In the genomic region with DNA sequence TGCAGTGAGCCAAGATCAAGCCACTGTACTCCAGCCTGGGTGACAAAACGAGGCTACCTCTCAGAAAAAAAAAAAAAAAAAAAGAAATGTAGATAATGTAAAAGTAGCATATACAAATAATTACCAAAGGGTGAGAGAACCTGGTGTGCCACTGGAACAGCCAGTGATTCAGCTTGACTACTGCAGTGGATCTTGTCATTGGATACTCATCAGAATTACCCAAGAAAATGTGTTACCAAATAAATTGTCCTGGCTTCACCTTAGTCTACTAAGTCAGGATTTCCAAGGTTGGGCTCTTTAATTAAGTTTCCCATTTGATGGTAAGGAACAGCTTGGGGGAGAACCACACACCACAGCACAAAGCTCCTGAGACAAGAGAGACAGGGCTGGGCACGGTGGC, we compare ENCODE assay signal across 13 cellular contexts. TPM values are rescaled to one million over a fixed set of nuclear protein-coding genes. Genes with fewer than 3 reads are reported as not detected.
A peak's percentile ranks its signal among the peaks of the same experiment; 100 is the strongest.
DNase-seq lines count a peak whose midpoint lies in the region; ATAC-seq, FAIRE-seq and TF ChIP-seq lines count a peak whose summit lies in the region.
"Had no signal": no experiment of that assay in that cellular context is flagged by ENCODE, and none has a peak within 500 bp of the region (broad histone marks: within the 10 kb centered on the region; RNA-seq: fewer than 3 reads in every experiment).

No MANE protein-coding gene starts in this region.

- no peaks in the 10 kb centered on the region for H3K27me3 Mint-ChIP-seq in CD8-positive, alpha-beta T cell (ENCODE audit: low read depth)
- no peaks in the 10 kb centered on the region for H3K27me3 Mint-ChIP-seq in activated CD8-positive, alpha-beta T cell treated with anti-CD3 and anti-CD28 coated beads for 36 hours
- H3K27me3 Mint-ChIP-seq in memory B cell, result no peaks in the 10 kb centered on the region

- no peak for DNase-seq in CD8-positive, alpha-beta T cell
- DNase-seq in activated CD8-positive, alpha-beta T cell treated with anti-CD3 and anti-CD28 coated beads for 36 hours, result no peak
- DNase-seq in memory B cell (ENCODE audit: low spot score in 2 of 2), result no peak
- no peak for DNase-seq in NCI-H187 treated with DMSO at 0.1 percent for 48 hours (lab: John Stamatoyannopoulos, UW)
- DNase-seq in urothelium cell line (ENCODE audit: low spot score), result no peak
- no peak for DNase-seq in GM20000 (ENCODE audit: low spot score)
- DNase-seq: activated effector memory CD4-positive, alpha-beta T cell treated with Interleukin-2 at 50 U/mL for 16 hours; NCI-H1092 treated with DMSO at 0.1 percent for 48 hours had no signal

- TF ChIP-seq CTCF in CD8-positive, alpha-beta T cell (IDR thresholded peaks at IDR 0.05), result no peak
- no peak for TF ChIP-seq CTCF in activated CD8-positive, alpha-beta T cell treated with anti-CD3 and anti-CD28 coated beads for 36 hours (IDR thresholded peaks at IDR 0.05)
- no peak for TF ChIP-seq CTCF in GM20000 (IDR thresholded peaks at IDR 0.05; ENCODE audit: extremely low read depth, missing control alignments)

- no peak for FAIRE-seq in urothelium cell line (lab: Jason Lieb, UNC)
- FAIRE-seq: HepG2 had no signal

- POLR2A ChIA-PET in CD8-positive, alpha-beta T cell (lab: Charles Lee), result interaction anchor here (0.7 to 1.0 kb wide), 2 partner anchors 15 to 87 kb away, joined by 3 to 4 read pairs; a partner anchor contains a TSS
- POLR2A ChIA-PET in activated CD8-positive, alpha-beta T cell treated with anti-CD3 and anti-CD28 coated beads for 36 hours (lab: Charles Lee), result interaction anchor here (1.1 to 1.8 kb wide), 4 partner anchors 9 to 15 kb away, joined by 3 to 7 read pairs (median 4); no protein-coding TSS in a partner anchor

- CTCF ChIA-PET in CD8-positive, alpha-beta T cell (lab: Charles Lee), result interaction anchor here (1.0 kb wide), 2 partner anchors 22 to 23 kb away, joined by 3 read pairs; no protein-coding TSS in a partner anchor
- CTCF ChIA-PET in activated CD8-positive, alpha-beta T cell treated with anti-CD3 and anti-CD28 coated beads for 36 hours (lab: Charles Lee), result interaction anchor here (0.7 to 0.9 kb wide), 2 partner anchors 22 to 41 kb away, joined by 3 read pairs; no protein-coding TSS in a partner anchor

- no peak overlapping the region for H3K4me3 ChIP-seq in ACC112 (ENCODE audit: low read depth, low read length)
- H3K4me3 ChIP-seq in CD8-positive, alpha-beta T cell (ENCODE audit: low read depth, low read length), result no peak overlapping the region

- H3K9me3 ChIP-seq in CD8-positive, alpha-beta T cell (ENCODE audit: low read length), result no peaks in the 10 kb centered on the region
- H3K9me3 ChIP-seq: heart left ventricle had no signal

- intact Hi-C loops in CD8-positive, alpha-beta T cell (cut with DNase I, micrococcal nuclease), result no loop called here
- intact Hi-C loops in activated CD8-positive, alpha-beta T cell treated with anti-CD3 and anti-CD28 coated beads for 36 hours (cut with micrococcal nuclease), result no loop called here

- H3K4me3 Mint-ChIP-seq in CD8-positive, alpha-beta T cell, result peak overlapping the region; percentile 89
- peak overlapping the region; percentile 84 for H3K4me3 Mint-ChIP-seq in activated CD8-positive, alpha-beta T cell treated with anti-CD3 and anti-CD28 coated beads for 36 hours
- peak overlapping the region; percentile 94 for H3K4me3 Mint-ChIP-seq in memory B cell

- H3K27me3 ChIP-seq in ACC112 (ENCODE audit: insufficient read depth, low read length), result no peaks in the 10 kb centered on the region
- H3K27me3 ChIP-seq in CD8-positive, alpha-beta T cell (ENCODE audit: insufficient read depth, low read length), result no peaks in the 10 kb centered on the region
- H3K27me3 ChIP-seq: heart left ventricle had no signal

- peaks cover 5% of the 10 kb centered on the region for H3K4me1 ChIP-seq in ACC112 (ENCODE audit: control insufficient read depth, insufficient read depth, low read length, unreplicated experiment)
- H3K4me1 ChIP-seq in CD8-positive, alpha-beta T cell (ENCODE audit: insufficient read depth, low read length), result peaks cover 10% of the 10 kb centered on the region

- H3K27ac Mint-ChIP-seq in CD8-positive, alpha-beta T cell, result no peak overlapping the region
- H3K27ac Mint-ChIP-seq in activated CD8-positive, alpha-beta T cell treated with anti-CD3 and anti-CD28 coated beads for 36 hours, result no peak overlapping the region
- H3K27ac Mint-ChIP-seq in memory B cell, result no peak overlapping the region

- H3K4me1 Mint-ChIP-seq in CD8-positive, alpha-beta T cell (ENCODE audit: low read depth), result peaks cover 18% of the 10 kb centered on the region
- H3K4me1 Mint-ChIP-seq in activated CD8-positive, alpha-beta T cell treated with anti-CD3 and anti-CD28 coated beads for 36 hours (ENCODE audit: low read depth), result peaks cover 18% of the 10 kb centered on the region
- peaks cover 9% of the 10 kb centered on the region for H3K4me1 Mint-ChIP-seq in memory B cell

- H3K79me2 ChIP-seq in ACC112 (ENCODE audit: control insufficient read depth, insufficient read depth, low read length, unreplicated experiment), result no peaks in the 10 kb centered on the region

- H3K36me3 Mint-ChIP-seq in CD8-positive, alpha-beta T cell, result peaks cover 25% of the 10 kb centered on the region
- H3K36me3 Mint-ChIP-seq in activated CD8-positive, alpha-beta T cell treated with anti-CD3 and anti-CD28 coated beads for 36 hours (ENCODE audit: low read depth), result peaks cover 2% of the 10 kb centered on the region
- H3K36me3 Mint-ChIP-seq in memory B cell, result peaks cover 6% of the 10 kb centered on the region

- no peak for ATAC-seq in CD8-positive, alpha-beta T cell
- no peak for ATAC-seq in activated CD8-positive, alpha-beta T cell treated with anti-CD3 and anti-CD28 coated beads for 36 hours
- ATAC-seq in memory B cell (ENCODE audit: low read depth) (no peak), GM21381 (IDR thresholded peaks at IDR 0.05; ENCODE audit: unreplicated experiment) (no peak)
- ATAC-seq: esophagus mucosa, heart left ventricle, HepG2 had no signal

- no peaks in the 10 kb centered on the region for H3K9me3 Mint-ChIP-seq in CD8-positive, alpha-beta T cell
- no peaks in the 10 kb centered on the region for H3K9me3 Mint-ChIP-seq in activated CD8-positive, alpha-beta T cell treated with anti-CD3 and anti-CD28 coated beads for 36 hours
- no peaks in the 10 kb centered on the region for H3K9me3 Mint-ChIP-seq in memory B cell

- no peak overlapping the region for H2AFZ ChIP-seq in ACC112 (ENCODE audit: low read length, unreplicated experiment)

- peak overlapping the region; percentile 38; the same call in 1 of the 2 replicates for H3K27ac ChIP-seq in ACC112 (ENCODE audit: low read depth, low read length)
- no peak overlapping the region for H3K27ac ChIP-seq in CD8-positive, alpha-beta T cell (ENCODE audit: low read depth, low read length)

- H3K36me3 ChIP-seq in ACC112 (ENCODE audit: insufficient read depth, low read length), result no peaks in the 10 kb centered on the region
- H3K36me3 ChIP-seq in CD8-positive, alpha-beta T cell (ENCODE audit: insufficient read depth, low read length), result no peaks in the 10 kb centered on the region

RNA-seq across cellular contexts. Expression of a gene that starts 1.5 kb away (rescaled TPM):
- total RNA-seq in CD8-positive, alpha-beta T cell, result 10 to 100 TPM; 13.9 to 18.6 TPM
- 10 to 100 TPM in 1 of 2 experiments, 1 to 10 TPM in 1; 8.6 to 11.1 TPM for total RNA-seq in activated CD8-positive, alpha-beta T cell treated with anti-CD3 and anti-CD28 coated beads for 36 hours

RNA-seq across cellular contexts. Expression of a gene that starts 5.3 kb away (rescaled TPM):
- 1 to 10 TPM; 8.4 to 9.4 TPM for total RNA-seq in CD8-positive, alpha-beta T cell
- 1 to 10 TPM; 2.5 to 4.4 TPM for total RNA-seq in activated CD8-positive, alpha-beta T cell treated with anti-CD3 and anti-CD28 coated beads for 36 hours

RNA-seq across cellular contexts. Expression of a gene that starts 15.4 kb away (rescaled TPM):
- total RNA-seq in CD8-positive, alpha-beta T cell, result 10 to 100 TPM; 19.8 to 21.1 TPM
- total RNA-seq in activated CD8-positive, alpha-beta T cell treated with anti-CD3 and anti-CD28 coated beads for 36 hours, result 10 to 100 TPM; 10.4 to 12.4 TPM

RNA-seq across cellular contexts. Expression of a gene that starts 15.8 kb away (rescaled TPM):
- total RNA-seq in CD8-positive, alpha-beta T cell, result 100 to 1,000 TPM; 271 to 294 TPM
- 100 to 1,000 TPM; 432 to 437 TPM for total RNA-seq in activated CD8-positive, alpha-beta T cell treated with anti-CD3 and anti-CD28 coated beads for 36 hours

RNA-seq across cellular contexts. Expression of a gene that starts 42.5 kb away (rescaled TPM):
- total RNA-seq in CD8-positive, alpha-beta T cell, result 10 to 100 TPM; 17.0 to 19.9 TPM
- 10 to 100 TPM; 10.8 to 14.4 TPM for total RNA-seq in activated CD8-positive, alpha-beta T cell treated with anti-CD3 and anti-CD28 coated beads for 36 hours
